Comparison of ENCODE assay signal across 17 cellular contexts in the genomic region with DNA sequence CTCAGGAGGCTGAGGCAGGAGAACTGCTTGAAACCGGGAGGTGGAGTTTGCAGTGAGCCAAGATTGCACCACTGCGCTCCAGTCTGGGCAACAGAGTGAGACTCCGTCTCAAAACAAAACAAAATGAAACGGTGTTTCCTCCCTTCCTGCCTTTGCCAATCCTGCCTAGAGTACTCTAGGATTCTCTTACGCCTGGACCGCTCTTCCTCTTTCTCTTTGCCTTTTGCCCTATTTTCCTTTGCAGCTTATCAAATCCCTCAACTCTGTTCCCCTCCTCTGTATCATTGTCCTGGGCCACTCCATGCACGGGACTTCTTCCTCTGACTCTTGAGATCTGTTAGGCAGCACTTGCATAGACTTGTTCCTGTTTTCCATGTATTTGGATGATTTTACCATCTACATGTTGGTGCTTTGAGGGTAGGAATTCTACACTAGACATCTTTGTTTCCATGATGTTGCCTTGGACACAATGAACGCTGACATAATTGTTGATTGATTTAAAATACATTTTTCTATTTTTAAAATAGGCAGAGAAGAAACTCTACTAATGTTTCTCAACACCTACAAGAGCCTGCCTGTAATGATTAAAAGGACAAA. TPM values are rescaled to one million over a fixed set of nuclear protein-coding genes. Genes with fewer than 3 reads are reported as not detected.
DNase-seq lines count a peak whose midpoint lies in the region; ATAC-seq, FAIRE-seq and TF ChIP-seq lines count a peak whose summit lies in the region.
"Had no signal": no experiment of that assay in that cellular context is flagged by ENCODE, and none has a peak within 500 bp of the region (broad histone marks: within the 10 kb centered on the region; RNA-seq: fewer than 3 reads in every experiment).

No MANE protein-coding gene starts in this region.

- DNase-seq in Karpas-422 (no peak), foreskin keratinocyte (peak; percentile 55 to 62), upper lobe of right lung (no peak), SK-N-DZ (ENCODE audit: low spot score) (no peak), NCI-H748 (lab: John Stamatoyannopoulos, UW; ENCODE audit: unreplicated experiment) (no peak), H54 (ENCODE audit: insufficient read length, low spot score) (no peak)
- DNase-seq: C1 segment of cervical spinal cord; CD8-positive, alpha-beta memory T cell; NCI-H1417; NCI-H187 treated with DMSO at 0.1 percent for 48 hours; NCI-H2227 treated with DMSO at 0.1 percent for 48 hours; NCI-H524; PC-9 had no signal

- no peak overlapping the region for H3K4me2 ChIP-seq in Karpas-422 (ENCODE audit: low read depth, low read length, poor library complexity, severe bottlenecking)
- H3K4me2 ChIP-seq: PC-9 had no signal

- no peak for TF ChIP-seq POLR2A in H54 (IDR thresholded peaks at IDR 0.05; ENCODE audit: low read depth, low read length)

- H3K36me3 ChIP-seq in Karpas-422 (ENCODE audit: insufficient read depth, low read length) (no peaks in the 10 kb centered on the region), upper lobe of right lung (no peaks in the 10 kb centered on the region)
- H3K36me3 ChIP-seq: HAP-1 had no signal

- H3K9ac ChIP-seq in Karpas-422 (ENCODE audit: low read length): no peak overlapping the region

- no peaks in the 10 kb centered on the region for H3K9me2 ChIP-seq in Karpas-422 (replicated peaks; ENCODE audit: insufficient read depth, low read length)

- no peak overlapping the region for H2AFZ ChIP-seq in Karpas-422 (ENCODE audit: low read length)
- H2AFZ ChIP-seq: PC-9 had no signal

- H3K27me3 ChIP-seq in Karpas-422 (ENCODE audit: low read length) (no peaks in the 10 kb centered on the region), foreskin keratinocyte (no peaks in the 10 kb centered on the region), upper lobe of right lung (no peaks in the 10 kb centered on the region)

- intact Hi-C loops in upper lobe of right lung (cut with DNase I): no loop called here

- H3K4me1 ChIP-seq in Karpas-422 (ENCODE audit: low read length): peaks cover 81% of the 10 kb centered on the region
- H3K4me1 ChIP-seq in foreskin keratinocyte: peaks cover 25% of the 10 kb centered on the region
- H3K4me1 ChIP-seq in upper lobe of right lung: no peaks in the 10 kb centered on the region

- peak overlapping the region; percentile 15 for H3K27ac Mint-ChIP-seq in activated T-helper 17 cell treated with anti-CD3 and anti-CD28 coated beads, Interleukin-2, amount 50 U/mL, for 72 hours

- no peak for TF ChIP-seq CTCF in foreskin keratinocyte (conservative IDR thresholded peaks at IDR 0.05)
- no peak for TF ChIP-seq CTCF in upper lobe of right lung (IDR thresholded peaks at IDR 0.05)

- no peaks in the 10 kb centered on the region for H4K20me1 ChIP-seq in Karpas-422 (ENCODE audit: insufficient read depth, low read depth, low read length)

- no peak for FAIRE-seq in H54 (lab: Jason Lieb, UNC)
- FAIRE-seq: D721Med had no signal

- H3K9me3 ChIP-seq in Karpas-422 (ENCODE audit: low read length) (no peaks in the 10 kb centered on the region), upper lobe of right lung (no peaks in the 10 kb centered on the region)
- H3K9me3 ChIP-seq: HAP-1 had no signal

- no peaks in the 10 kb centered on the region for H3K36me3 Mint-ChIP-seq in activated T-helper 17 cell treated with anti-CD3 and anti-CD28 coated beads, Interleukin-2, amount 50 U/mL, for 72 hours (ENCODE audit: low read depth)

- H3K4me3 Mint-ChIP-seq in activated T-helper 17 cell treated with anti-CD3 and anti-CD28 coated beads, Interleukin-2, amount 50 U/mL, for 72 hours: no peak overlapping the region
- H3K4me3 Mint-ChIP-seq: CD8-positive, alpha-beta memory T cell had no signal

- no peaks in the 10 kb centered on the region for H3K27me3 Mint-ChIP-seq in activated T-helper 17 cell treated with anti-CD3 and anti-CD28 coated beads, Interleukin-2, amount 50 U/mL, for 72 hours
- H3K27me3 Mint-ChIP-seq: CD8-positive, alpha-beta memory T cell had no signal

- no peaks in the 10 kb centered on the region for H3K79me2 ChIP-seq in Karpas-422 (ENCODE audit: low read length)

- no peak for ATAC-seq in activated T-helper 17 cell treated with anti-CD3 and anti-CD28 coated beads, Interleukin-2, amount 50 U/mL, for 72 hours (replicated peaks)
- ATAC-seq in foreskin keratinocyte (peak; percentile 41), upper lobe of right lung (peak; percentile 71)

- H3K9me3 Mint-ChIP-seq in activated T-helper 17 cell treated with anti-CD3 and anti-CD28 coated beads, Interleukin-2, amount 50 U/mL, for 72 hours: no peaks in the 10 kb centered on the region
- H3K9me3 Mint-ChIP-seq: CD8-positive, alpha-beta memory T cell had no signal

- H3K27ac ChIP-seq in Karpas-422 (ENCODE audit: low read length): peak overlapping the region; percentile 72
- peak overlapping the region; percentile 20 for H3K27ac ChIP-seq in foreskin keratinocyte
- no peak overlapping the region for H3K27ac ChIP-seq in upper lobe of right lung
- H3K27ac ChIP-seq: PC-9, RWPE1 had no signal

- no peak overlapping the region for H3K4me3 ChIP-seq in Karpas-422 (ENCODE audit: low read length)
- H3K4me3 ChIP-seq in upper lobe of right lung: no peak overlapping the region
- H3K4me3 ChIP-seq: HAP-1, PC-9 had no signal

- H3K4me1 Mint-ChIP-seq in activated T-helper 17 cell treated with anti-CD3 and anti-CD28 coated beads, Interleukin-2, amount 50 U/mL, for 72 hours: peaks cover 19% of the 10 kb centered on the region

RNA-seq across cellular contexts. Expression of a gene that starts 24.8 kb away (rescaled TPM):
- 19.8 and 22.8 TPM in 2 replicates for total RNA-seq in Karpas-422 (2014; rRNA removed; shearing (Covaris generic); ENCODE audit: low replicate concordance)
- 1 to 10 TPM; 7.2 to 9.7 TPM for total RNA-seq in activated T-helper 17 cell treated with anti-CD3 and anti-CD28 coated beads, Interleukin-2, amount 50 U/mL, for 72 hours
- total RNA-seq in foreskin keratinocyte (5.5 and 5.7 TPM in 2 replicates), upper lobe of right lung (14.0 TPM)
- 6.9 and 7.2 TPM in 2 replicates for polyA plus RNA-seq in foreskin keratinocyte
- polyA plus RNA-seq in SK-N-DZ (2014; cell fraction: cytosol; rRNA removed): 3.0 and 8.0 TPM in 2 replicates
- polyA plus RNA-seq in SK-N-DZ (2014; cell fraction: nucleus; rRNA removed): 2.6 and 4.3 TPM in 2 replicates

Comparison
In these comparisons a context has a peak if more than half of its experiments do, and no peak if none do; other contexts are left out.
1. DNase-seq: peak in foreskin keratinocyte (2 of 2); none in Karpas-422 (single experiment), upper lobe of right lung (single experiment), SK-N-DZ (single experiment), NCI-H748 (single experiment) and H54 (single experiment).